ENCODE assay signal across 8 cellular contexts in the genomic region with DNA sequence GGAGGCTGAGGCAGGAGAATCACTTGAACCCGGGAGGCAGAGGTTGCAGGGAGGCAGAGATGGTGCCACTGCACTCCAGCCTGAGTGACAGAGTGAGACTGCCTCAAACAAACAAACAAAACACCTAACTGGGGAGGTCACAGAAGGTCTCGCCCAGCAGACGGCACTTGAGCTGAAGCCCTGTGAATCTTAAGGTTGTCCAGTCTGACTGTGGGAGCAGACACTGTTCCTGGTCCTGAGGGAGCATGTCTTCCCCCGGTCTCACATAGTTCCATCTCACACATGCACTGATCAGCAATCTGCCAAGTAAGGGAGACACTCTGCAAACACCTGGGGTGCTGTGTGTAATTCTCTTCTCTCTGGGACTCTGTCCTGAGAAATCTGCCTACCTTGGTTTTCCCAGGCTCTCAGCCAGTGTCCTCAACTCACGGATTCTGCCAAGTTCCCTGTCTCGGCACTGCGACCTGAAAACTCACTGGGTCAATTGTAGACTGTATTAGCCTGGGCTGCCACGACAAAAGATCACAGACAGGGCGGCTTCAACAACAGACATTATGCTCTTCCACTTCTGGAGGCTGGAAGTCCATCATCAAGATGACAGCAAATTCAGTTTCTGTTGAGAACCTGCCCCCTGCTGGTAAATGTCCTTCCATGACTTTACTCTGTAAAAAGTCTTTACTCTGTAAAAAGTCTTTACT.
A peak's percentile ranks its signal among the peaks of the same experiment; 100 is the strongest.
DNase-seq lines count a peak whose midpoint lies in the region; ATAC-seq, FAIRE-seq and TF ChIP-seq lines count a peak whose summit lies in the region.

No MANE protein-coding gene starts in this region.

- H3K27ac ChIP-seq in astrocyte (ENCODE audit: low read depth, low read length), result no peak overlapping the region
- no peak overlapping the region for H3K27ac ChIP-seq in CD8-positive, alpha-beta memory T cell (ENCODE audit: low read depth, low read length)

- no peak overlapping the region for H3K4me3 ChIP-seq in astrocyte (ENCODE audit: insufficient read depth, low read depth, low read length)
- H3K4me3 ChIP-seq in CD8-positive, alpha-beta memory T cell (ENCODE audit: low read length), result no peak overlapping the region

- no peaks in the 10 kb centered on the region for H3K4me1 Mint-ChIP-seq in astrocyte (ENCODE audit: low read depth, unreplicated experiment)
- no peaks in the 10 kb centered on the region for H3K4me1 Mint-ChIP-seq in CD8-positive, alpha-beta memory T cell

- H3K9ac ChIP-seq in astrocyte (ENCODE audit: low read length), result no peak overlapping the region

- CTCF ChIA-PET in CD8-positive, alpha-beta memory T cell (lab: Charles Lee), result interaction anchor here (1.6 kb wide), 1 partner anchor 11 kb away, joined by 4 read pairs; no protein-coding TSS in a partner anchor

- peak; percentile 58 for TF ChIP-seq CTCF in astrocyte (IDR thresholded peaks at IDR 0.05; ENCODE audit: insufficient read depth, low read depth, low read length)

- H3K4me3 Mint-ChIP-seq in astrocyte (ENCODE audit: unreplicated experiment), result no peak overlapping the region
- no peak overlapping the region for H3K4me3 Mint-ChIP-seq in CD8-positive, alpha-beta memory T cell

- H3K27ac Mint-ChIP-seq in astrocyte (ENCODE audit: unreplicated experiment), result no peak overlapping the region
- H3K27ac Mint-ChIP-seq in CD8-positive, alpha-beta memory T cell, result no peak overlapping the region

- no peaks in the 10 kb centered on the region for H3K79me2 ChIP-seq in astrocyte (ENCODE audit: insufficient read depth, low read length)

- H3K9me3 ChIP-seq in astrocyte (ENCODE audit: insufficient read depth, low read depth, low read length), result no peaks in the 10 kb centered on the region
- no peaks in the 10 kb centered on the region for H3K9me3 ChIP-seq in CD8-positive, alpha-beta memory T cell (ENCODE audit: low read length)

- H3K4me2 ChIP-seq in astrocyte (ENCODE audit: low read length), result no peak overlapping the region

- H3K9me3 Mint-ChIP-seq in astrocyte (ENCODE audit: unreplicated experiment), result no peaks in the 10 kb centered on the region
- H3K9me3 Mint-ChIP-seq in CD8-positive, alpha-beta memory T cell, result no peaks in the 10 kb centered on the region

- H3K36me3 Mint-ChIP-seq in astrocyte (ENCODE audit: low read depth, unreplicated experiment), result no peaks in the 10 kb centered on the region
- H3K36me3 Mint-ChIP-seq in CD8-positive, alpha-beta memory T cell, result no peaks in the 10 kb centered on the region

- H3K36me3 ChIP-seq in astrocyte (ENCODE audit: insufficient read depth, low read length), result no peaks in the 10 kb centered on the region
- H3K36me3 ChIP-seq in CD8-positive, alpha-beta memory T cell (ENCODE audit: insufficient read depth, low read length), result no peaks in the 10 kb centered on the region

- H2AFZ ChIP-seq in astrocyte (ENCODE audit: low read depth, low read length), result no peak overlapping the region

- H4K20me1 ChIP-seq in astrocyte (ENCODE audit: insufficient read depth, low read length), result no peaks in the 10 kb centered on the region

- H3K27me3 Mint-ChIP-seq in astrocyte (ENCODE audit: low read depth, unreplicated experiment), result peaks cover 7% of the 10 kb centered on the region
- H3K27me3 Mint-ChIP-seq in CD8-positive, alpha-beta memory T cell, result peaks cover 13 to 42% of the 10 kb centered on the region in 2 donors

- H3K4me1 ChIP-seq in astrocyte (ENCODE audit: insufficient read depth, low read length), result peaks cover 5% of the 10 kb centered on the region
- H3K4me1 ChIP-seq in CD8-positive, alpha-beta memory T cell (ENCODE audit: insufficient read depth, low read length), result no peaks in the 10 kb centered on the region

- FAIRE-seq in astrocyte (lab: Jason Lieb, UNC), result peak; percentile 34

- DNase-seq in A172 (ENCODE audit: low spot score) (peak; percentile 61), EL (peak; percentile 57), NCI-H345 treated with DMSO at 0.1 percent for 48 hours (lab: John Stamatoyannopoulos, UW; ENCODE audit: unreplicated experiment) (peak; percentile 4), astrocyte (ENCODE audit: low read depth) (peak; percentile 20), lung microvascular endothelial cell (ENCODE audit: low read depth in 2 of 2) (peak; percentile 65 to 67), NCI-H2171 treated with DMSO at 0.1 percent for 48 hours (lab: John Stamatoyannopoulos, UW) (no peak)
- DNase-seq in CD8-positive, alpha-beta memory T cell, result no peak

- POLR2A ChIA-PET in CD8-positive, alpha-beta memory T cell (lab: Charles Lee), result no interaction called here

- ATAC-seq in HG03159 (IDR thresholded peaks at IDR 0.05; ENCODE audit: unreplicated experiment), result no peak

- no peaks in the 10 kb centered on the region for H3K27me3 ChIP-seq in astrocyte (ENCODE audit: insufficient read depth, low read length)
- no peaks in the 10 kb centered on the region for H3K27me3 ChIP-seq in CD8-positive, alpha-beta memory T cell (ENCODE audit: insufficient read depth, low read length, poor library complexity, severe bottlenecking)

Comparison
In these comparisons a context has a peak if more than half of its experiments do, and no peak if none do; other contexts are left out.
1. DNase-seq: peak in A172 (single experiment), EL (single experiment), NCI-H345 treated with DMSO at 0.1 percent for 48 hours (single experiment), astrocyte (single experiment) and lung microvascular endothelial cell (2 of 2); none in CD8-positive, alpha-beta memory T cell (0 of 5) and NCI-H2171 treated with DMSO at 0.1 percent for 48 hours (single experiment).